ENCODE assay signal across 16 cellular contexts in genomic region chr2:70047406-70048033, GRCh38. TPM values are rescaled to one million over a fixed set of nuclear protein-coding genes. Genes with fewer than 3 reads are reported as not detected.
A peak's percentile ranks its signal among the peaks of the same experiment; 100 is the strongest.
DNase-seq lines count a peak whose midpoint lies in the region; ATAC-seq and TF ChIP-seq lines count a peak whose summit lies in the region.
"Had no signal": no experiment of that assay in that cellular context is flagged by ENCODE, and none has a peak within 500 bp of the region (broad histone marks: within the 10 kb centered on the region; RNA-seq: fewer than 3 reads in every experiment).

No MANE protein-coding gene starts in this region.

- H3K4me1 ChIP-seq in lung (ENCODE audit: control insufficient read depth in 2 of 2, insufficient read depth in 2 of 2, low read length in 2 of 2): peaks cover 2 to 7% of the 10 kb centered on the region in 2 donors
- H3K4me1 ChIP-seq: uterus had no signal

- peaks cover 8 to 19% of the 10 kb centered on the region in 2 donors for H3K36me3 ChIP-seq in lung (ENCODE audit: control insufficient read depth in 2 of 2, insufficient read depth in 2 of 2, low read length in 2 of 2)
- H3K36me3 ChIP-seq: uterus had no signal

- H3K27me3 Mint-ChIP-seq in activated naive CD4-positive, alpha-beta T cell treated with anti-CD3 and anti-CD28 coated beads, Interleukin-2, amount 10 ng/mL, durations not matched to agents 7 days and 5 days: no peaks in the 10 kb centered on the region
- H3K27me3 Mint-ChIP-seq in activated T-helper 2 cell treated with anti-CD3 and anti-CD28 coated beads, Interferon-gamma antibody, Interleukin-2, Interleukin-4, amounts not matched to agents 10 μg/mL and 5 μg/mL and 100 μg/mL, durations not matched to agents 14 hours and 24 hours and 36 hours (ENCODE audit: low read depth): no peaks in the 10 kb centered on the region

- peaks cover 53% of the 10 kb centered on the region for H3K4me1 Mint-ChIP-seq in activated naive CD4-positive, alpha-beta T cell treated with anti-CD3 and anti-CD28 coated beads, Interleukin-2, amount 10 ng/mL, durations not matched to agents 7 days and 5 days
- peaks cover 34% of the 10 kb centered on the region for H3K4me1 Mint-ChIP-seq in activated T-helper 2 cell treated with anti-CD3 and anti-CD28 coated beads, Interferon-gamma antibody, Interleukin-2, Interleukin-4, amounts not matched to agents 10 μg/mL and 5 μg/mL and 100 μg/mL, durations not matched to agents 14 hours and 24 hours and 36 hours (ENCODE audit: low read depth)

- H3K27ac Mint-ChIP-seq in activated naive CD4-positive, alpha-beta T cell treated with anti-CD3 and anti-CD28 coated beads, Interleukin-2, amount 10 ng/mL, durations not matched to agents 7 days and 5 days: peak overlapping the region; percentile 83
- peak overlapping the region; percentile 24 for H3K27ac Mint-ChIP-seq in activated T-helper 2 cell treated with anti-CD3 and anti-CD28 coated beads, Interferon-gamma antibody, Interleukin-2, Interleukin-4, amounts not matched to agents 10 μg/mL and 5 μg/mL and 100 μg/mL, durations not matched to agents 14 hours and 24 hours and 36 hours

- no peak for DNase-seq in activated naive CD4-positive, alpha-beta T cell treated with anti-CD3 and anti-CD28 coated beads, Interleukin-2, amount 10 ng/mL, durations not matched to agents 7 days and 5 days
- DNase-seq in activated naive CD4-positive, alpha-beta T cell (lab: John Stamatoyannopoulos, UW): no peak
- DNase-seq in activated T-helper 2 cell treated with anti-CD3 and anti-CD28 coated beads, Interferon-gamma antibody, Interleukin-2, Interleukin-4, amounts not matched to agents 10 μg/mL and 5 μg/mL and 100 μg/mL, durations not matched to agents 14 hours and 24 hours and 36 hours (ENCODE audit: low spot score): no peak
- DNase-seq in lung (ENCODE audit: low spot score) (no peak), retina (no peak), AG08395 (ENCODE audit: low spot score) (no peak)
- DNase-seq: activated CD4-positive, alpha-beta T cell treated with anti-CD3 and anti-CD28 coated beads, Interleukin-2, amount 50 U/mL, for 4 hours; activated naive CD4-positive, alpha-beta T cell treated with anti-CD3 and anti-CD28 coated beads, Interleukin-2, amount 50 U/mL, for 16 hours; DMS79 treated with DMSO at 0.1 percent for 48 hours; IMR-90; left colon; NCI-H510A treated with DMSO at 0.1 percent for 48 hours; occipital lobe; uterus had no signal

- ATAC-seq in lung (ENCODE audit: insufficient read depth, low FRiP score): peak; percentile 14
- ATAC-seq in GM21360 (IDR thresholded peaks at IDR 0.05; ENCODE audit: unreplicated experiment): no peak
- ATAC-seq: left colon had no signal

- no peaks in the 10 kb centered on the region for H3K27me3 ChIP-seq in lung (ENCODE audit: control insufficient read depth, insufficient read depth)
- H3K27me3 ChIP-seq: uterus had no signal

- peak overlapping the region in 1 of 2 donors; percentile 72 for H3K27ac ChIP-seq in lung (ENCODE audit: low read depth in 1 of 2, low read length in 1 of 2)
- peak overlapping the region; percentile 10 for H3K27ac ChIP-seq in temporal lobe (ENCODE audit: low read depth, low read length)

- intact Hi-C loops in activated T-helper 2 cell treated with anti-CD3 and anti-CD28 coated beads, Interferon-gamma antibody, Interleukin-2, Interleukin-4, amounts not matched to agents 10 μg/mL and 5 μg/mL and 100 μg/mL, durations not matched to agents 14 hours and 24 hours and 36 hours (cut with micrococcal nuclease): no loop called here

- no peak overlapping the region for H3K4me3 ChIP-seq in lung
- H3K4me3 ChIP-seq: uterus had no signal

- no peak overlapping the region for H3K4me3 Mint-ChIP-seq in activated naive CD4-positive, alpha-beta T cell treated with anti-CD3 and anti-CD28 coated beads, Interleukin-2, amount 10 ng/mL, durations not matched to agents 7 days and 5 days
- no peak overlapping the region for H3K4me3 Mint-ChIP-seq in activated T-helper 2 cell treated with anti-CD3 and anti-CD28 coated beads, Interferon-gamma antibody, Interleukin-2, Interleukin-4, amounts not matched to agents 10 μg/mL and 5 μg/mL and 100 μg/mL, durations not matched to agents 14 hours and 24 hours and 36 hours (ENCODE audit: low read depth)

- H3K9me3 Mint-ChIP-seq in activated naive CD4-positive, alpha-beta T cell treated with anti-CD3 and anti-CD28 coated beads, Interleukin-2, amount 10 ng/mL, durations not matched to agents 7 days and 5 days: no peaks in the 10 kb centered on the region
- no peaks in the 10 kb centered on the region for H3K9me3 Mint-ChIP-seq in activated T-helper 2 cell treated with anti-CD3 and anti-CD28 coated beads, Interferon-gamma antibody, Interleukin-2, Interleukin-4, amounts not matched to agents 10 μg/mL and 5 μg/mL and 100 μg/mL, durations not matched to agents 14 hours and 24 hours and 36 hours

- CTCF ChIA-PET in activated naive CD4-positive, alpha-beta T cell treated with anti-CD3 and anti-CD28 coated beads, Interleukin-2, amount 10 ng/mL, durations not matched to agents 7 days and 5 days (lab: Charles Lee): no interaction called here

- H3K9me3 ChIP-seq in lung (ENCODE audit: control insufficient read depth in 2 of 2, insufficient read depth in 1 of 2, low read length in 1 of 2): no peaks in the 10 kb centered on the region
- H3K9me3 ChIP-seq: uterus had no signal

- WGBS in lung, 2 donors: 79 to 85% methylated on average over 9 of the region's 9 CpGs

- peaks cover 50% of the 10 kb centered on the region for H3K36me3 Mint-ChIP-seq in activated naive CD4-positive, alpha-beta T cell treated with anti-CD3 and anti-CD28 coated beads, Interleukin-2, amount 10 ng/mL, durations not matched to agents 7 days and 5 days
- peaks cover 61% of the 10 kb centered on the region for H3K36me3 Mint-ChIP-seq in activated T-helper 2 cell treated with anti-CD3 and anti-CD28 coated beads, Interferon-gamma antibody, Interleukin-2, Interleukin-4, amounts not matched to agents 10 μg/mL and 5 μg/mL and 100 μg/mL, durations not matched to agents 14 hours and 24 hours and 36 hours (ENCODE audit: low read depth)

- TF ChIP-seq CTCF in lung (IDR thresholded peaks at IDR 0.05; ENCODE audit: control extremely low read depth, extremely low read depth): no peak

RNA-seq across cellular contexts. Expression of gene PCBP1, which starts 39.8 kb away (rescaled TPM):
- 433 and 442 TPM in 2 replicates for total RNA-seq in activated T-helper 2 cell treated with anti-CD3 and anti-CD28 coated beads, Interferon-gamma antibody, Interleukin-2, Interleukin-4, amounts not matched to agents 10 μg/mL and 5 μg/mL and 100 μg/mL, durations not matched to agents 14 hours and 24 hours and 36 hours
- total RNA-seq in lung: 100 to 1,000 TPM; 134 to 326 TPM
- 100 to 1,000 TPM; 268 to 453 TPM for polyA plus RNA-seq in lung
- total RNA-seq in temporal lobe: 36.6 TPM
